ENCODE assay signal across 11 cellular contexts in the genomic region with DNA sequence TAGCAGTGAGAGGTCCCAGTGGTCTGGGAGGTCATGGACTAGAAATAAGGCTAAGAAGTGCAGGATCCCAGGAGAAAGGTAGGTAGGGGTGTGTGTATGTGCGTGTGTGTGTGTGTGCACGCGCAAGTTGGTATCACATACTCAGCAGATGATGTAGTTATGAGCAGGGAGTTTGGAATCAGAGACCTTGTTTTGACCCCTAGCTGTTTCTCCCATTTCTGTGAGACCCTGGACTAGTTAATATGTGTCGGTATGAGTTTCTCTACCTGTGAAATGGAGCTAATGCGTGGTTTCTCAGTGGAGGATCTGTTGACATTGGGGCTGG. TPM values are rescaled to one million over a fixed set of nuclear protein-coding genes. Genes with fewer than 3 reads are reported as not detected.
DNase-seq lines count a peak whose midpoint lies in the region; ATAC-seq and TF ChIP-seq lines count a peak whose summit lies in the region.
"Had no signal": no experiment of that assay in that cellular context is flagged by ENCODE, and none has a peak within 500 bp of the region (broad histone marks: within the 10 kb centered on the region; RNA-seq: fewer than 3 reads in every experiment).

No MANE protein-coding gene starts in this region.

- peak overlapping the region; percentile 31; the same call in 1 of the 2 replicates for H2AK5ac ChIP-seq in IMR-90 (ENCODE audit: low read depth, low read length)

- TF ChIP-seq POLR2A in IMR-90 (IDR thresholded peaks at IDR 0.05; ENCODE audit: low read depth, low read length) = no peak
- no peak for TF ChIP-seq POLR2A in suprapubic skin (IDR thresholded peaks at IDR 0.05)
- TF ChIP-seq POLR2A in adrenal gland (IDR thresholded peaks at IDR 0.05) = no peak

- H3K18ac ChIP-seq in IMR-90 (ENCODE audit: low read depth, low read length) = peak overlapping the region; percentile 44; the same call in 1 of the 2 replicates

- H2AK9ac ChIP-seq in IMR-90 (replicated peaks; ENCODE audit: low read depth, low read length, poor library complexity) = no peak overlapping the region

- peaks cover 5% of the 10 kb centered on the region; the same call in 1 of the 2 replicates for H3K4me1 ChIP-seq in IMR-90 (ENCODE audit: control insufficient read depth, insufficient read depth, low read length)
- peaks cover 14% of the 10 kb centered on the region for H3K4me1 ChIP-seq in mononuclear cell (ENCODE audit: insufficient read depth, low read length)
- H3K4me1 ChIP-seq in suprapubic skin = peaks cover 20% of the 10 kb centered on the region
- H3K4me1 ChIP-seq in adrenal gland (replicated peaks in 1 of 2) = no peaks in the 10 kb centered on the region

- peak overlapping the region; percentile 63; the same call in 1 of the 2 replicates for H3K4ac ChIP-seq in IMR-90 (ENCODE audit: low read depth, low read length)

- no peak for ATAC-seq in IMR-90 (ENCODE audit: low read depth)
- no peak for ATAC-seq in GM21528 (IDR thresholded peaks at IDR 0.05; ENCODE audit: low FRiP score, unreplicated experiment)

- in situ Hi-C loops in IMR-90 (cut with MboI; ENCODE audit: low sequenced_read_pairs) = no loop called here

- peaks cover 2% of the 10 kb centered on the region for H3K36me3 ChIP-seq in IMR-90 (ENCODE audit: control insufficient read depth, insufficient read depth, low read length)
- peaks cover 3% of the 10 kb centered on the region for H3K36me3 ChIP-seq in suprapubic skin
- H3K36me3 ChIP-seq in adrenal gland (replicated peaks in 1 of 2) = no peaks in the 10 kb centered on the region

- no peak overlapping the region for H3K56ac ChIP-seq in IMR-90 (ENCODE audit: extremely low read depth, insufficient read depth, low read length)

- peak overlapping the region; percentile 20; the same call in 1 of the 2 replicates for H3K14ac ChIP-seq in IMR-90 (replicated peaks; ENCODE audit: low read depth, low read length)

- no peak for TF ChIP-seq RAD21 in IMR-90 (IDR thresholded peaks at IDR 0.05; ENCODE audit: low read length)

- dilution Hi-C loops in IMR-90 (cut with HindIII; ENCODE audit: low sequenced_read_pairs, unreplicated experiment) = no loop called here

- DNase-seq in IMR-90 = peak; percentile 53
- no peak for DNase-seq in epithelial cell of prostate (ENCODE audit: low read depth, low spot score)
- DNase-seq in suprapubic skin (ENCODE audit: low spot score in 2 of 2) = no peak
- no peak for DNase-seq in adrenal gland
- DNase-seq in NCI-H1694 (lab: John Stamatoyannopoulos, UW) = no peak
- no peak for DNase-seq in posterior cingulate gyrus
- DNase-seq: GDM1; stimulated activated CD4-positive, alpha-beta T cell treated with anti-CD3 and anti-CD28 coated beads, Interleukin-1b, Interleukin-23, amount 100 ng/mL, for 48 hours had no signal

- BruUV-seq in IMR-90 (replicated peaks; lab: Mats Ljungman, UMichigan) = no TSS peak

- H3K9ac ChIP-seq in IMR-90 (ENCODE audit: low read depth, low read length) = peak overlapping the region; percentile 63

- no peak for TF ChIP-seq CTCF in IMR-90 (conservative IDR thresholded peaks at IDR 0.05; ENCODE audit: low read depth, low read length)
- no peak for TF ChIP-seq CTCF in suprapubic skin (IDR thresholded peaks at IDR 0.05)
- no peak for TF ChIP-seq CTCF in adrenal gland (IDR thresholded peaks at IDR 0.05)

- H3K4me2 ChIP-seq in IMR-90 (ENCODE audit: low read depth, low read length) = peak overlapping the region; percentile 79

- POLR2A ChIA-PET in IMR-90 (lab: Charles Lee; ENCODE audit: unreplicated experiment) = interaction anchor here (0.5 kb wide), 1 partner anchor 978 kb away, joined by 3 read pairs; no protein-coding TSS in a partner anchor

- peak overlapping the region; percentile 31; the same call in 1 of the 2 replicates for H4K91ac ChIP-seq in IMR-90 (ENCODE audit: insufficient read depth, low read depth, low read length)

- H3K9me3 ChIP-seq in IMR-90 (ENCODE audit: control insufficient read depth, insufficient read depth, low read length) = no peaks in the 10 kb centered on the region
- no peaks in the 10 kb centered on the region for H3K9me3 ChIP-seq in mononuclear cell (ENCODE audit: low read depth, low read length)
- no peaks in the 10 kb centered on the region for H3K9me3 ChIP-seq in suprapubic skin
- H3K9me3 ChIP-seq in adrenal gland (replicated peaks in 1 of 3) = no peaks in the 10 kb centered on the region

- H2BK15ac ChIP-seq in IMR-90 (ENCODE audit: low read depth, low read length) = no peak overlapping the region

- peak overlapping the region; percentile 57 for H3K4me3 ChIP-seq in IMR-90 (ENCODE audit: insufficient read depth, low read depth, low read length)
- H3K4me3 ChIP-seq in mononuclear cell (ENCODE audit: low read length) = peak overlapping the region; percentile 24
- peak overlapping the region; percentile 51 for H3K4me3 ChIP-seq in suprapubic skin
- H3K4me3 ChIP-seq in adrenal gland = peak overlapping the region in 1 of 4 donors; percentile 64

- H2AFZ ChIP-seq in IMR-90 (replicated peaks; ENCODE audit: low read length, poor library complexity) = peak overlapping the region; percentile 63

- 19% methylated on average over 5 of the region's 5 CpGs; no CpG with 5 or more reads in 1 of the 2 experiments for WGBS in IMR-90 (ENCODE audit: extremely low coverage in 2 of 2, insufficient read length in 1 of 2), 2 experiments
- WGBS in suprapubic skin = 45% methylated on average over 5 of the region's 5 CpGs
- 59 to 66% (median 62%) methylated on average over 5 of the region's 5 CpGs for WGBS in adrenal gland, 4 donors

- CTCF ChIA-PET in IMR-90 (lab: Yijun Ruan, JAX) = interaction anchor here (0.6 to 1.1 kb wide), 3 partner anchors 13 to 31 kb away, joined by 3 read pairs; a partner anchor contains a TSS

- H2BK5ac ChIP-seq in IMR-90 (ENCODE audit: low read depth, low read length, poor library complexity, severe bottlenecking) = peak overlapping the region; percentile 6

- no peaks in the 10 kb centered on the region; a peak in 1 of 4 replicates for H3K79me1 ChIP-seq in IMR-90 (ENCODE audit: low read depth in 1 of 2, low read length in 2 of 2)

- H3K27me3 ChIP-seq in IMR-90 (ENCODE audit: control insufficient read depth, insufficient read depth, low read length) (peaks cover 13% of the 10 kb centered on the region; the same call in 1 of the 2 replicates), mononuclear cell (ENCODE audit: insufficient read depth, low read length) (peaks cover 4% of the 10 kb centered on the region), suprapubic skin (no peaks in the 10 kb centered on the region), adrenal gland (no peaks in the 10 kb centered on the region)

- peak overlapping the region; percentile 28; the same call in 1 of the 2 replicates for H2BK120ac ChIP-seq in IMR-90 (ENCODE audit: low read depth, low read length)

- H4K8ac ChIP-seq in IMR-90 (ENCODE audit: low read depth in 2 of 2, low read length in 2 of 2) = peak overlapping the region; percentile 45 to 64; a peak in 3 of 4 replicates

- intact Hi-C loops in IMR-90 (cut with micrococcal nuclease) (no loop called here), adrenal gland (cut with DNase I) (loop anchor here in 1 of 2 donors (10.0 kb wide), 1 partner anchor 46 kb away; a partner anchor contains a TSS), posterior cingulate gyrus (cut with DNase I) (no loop called here)

- peak overlapping the region; percentile 31 for H4K5ac ChIP-seq in IMR-90 (ENCODE audit: low read depth, low read length)

- no peaks in the 10 kb centered on the region for H3K9me1 ChIP-seq in IMR-90 (ENCODE audit: insufficient read depth, low read length)

- H3K27ac ChIP-seq in IMR-90 (ENCODE audit: insufficient read depth, low read length) (peak overlapping the region; percentile 60; the same call in 1 of the 2 replicates), epithelial cell of prostate (peak overlapping the region; percentile 49), suprapubic skin (peak overlapping the region; percentile 92), adrenal gland (peak overlapping the region in 2 of 5 donors; percentile 78 to 94)

- H3K23ac ChIP-seq in IMR-90 (ENCODE audit: low read depth, low read length) = no peak overlapping the region

- no peak for TF ChIP-seq EP300 in suprapubic skin (IDR thresholded peaks at IDR 0.05)

- H4K20me1 ChIP-seq in IMR-90 (ENCODE audit: insufficient read depth, low read length) = no peaks in the 10 kb centered on the region

- no peak overlapping the region for H2BK20ac ChIP-seq in IMR-90 (ENCODE audit: low read depth, low read length)

RNA-seq across cellular contexts. Expression of a gene that starts 1.3 kb away (rescaled TPM):
- 2.0 and 2.2 TPM in 2 replicates for total RNA-seq in IMR-90 (2012; rRNA removed)
- 27.5 and 30.7 TPM in 2 replicates for polyA plus RNA-seq in IMR-90 (2012; rRNA removed)
- 27.0 and 35.9 TPM in 2 replicates for polyA plus RNA-seq in IMR-90 (2012; cell fraction: cytosol; rRNA removed)
- polyA plus RNA-seq in IMR-90 (2012; cell fraction: nucleus; rRNA removed; ENCODE audit: low replicate concordance) = 8.1 and 15.0 TPM in 2 replicates
- 2.4 TPM for total RNA-seq in mononuclear cell
- total RNA-seq in suprapubic skin = 100 to 1,000 TPM in 2 of 4 donors, 10 to 100 TPM in 2; 93.3 to 173 (median 119) TPM
- 100 to 1,000 TPM in 7 of 8 donors, 10 to 100 TPM in 1; 96.9 to 423 (median 154) TPM for total RNA-seq in adrenal gland
- polyA plus RNA-seq in adrenal gland = 100 to 1,000 TPM; 157 to 353 (median 220) TPM
- total RNA-seq: T-helper 2 cell treated with Interferon-gamma antibody and Interleukin-4, amounts not matched to agents 100 ng/mL and 5 ng/mL, for 36 hours had no signal

RNA-seq across cellular contexts. Expression of a gene that starts 31.3 kb away (rescaled TPM):
- total RNA-seq in IMR-90 (2012; rRNA removed) = 34.4 and 37.5 TPM in 2 replicates
- polyA plus RNA-seq in IMR-90 (2012; rRNA removed) = 46.7 and 51.7 TPM in 2 replicates
- 19.3 and 42.1 TPM in 2 replicates for polyA plus RNA-seq in IMR-90 (2012; cell fraction: cytosol; rRNA removed)
- 11.5 and 13.0 TPM in 2 replicates for polyA plus RNA-seq in IMR-90 (2012; cell fraction: nucleus; rRNA removed; ENCODE audit: low replicate concordance)
- 40.1 TPM for total RNA-seq in mononuclear cell
- 10 to 100 TPM; 14.2 to 32.4 (median 25.5) TPM for total RNA-seq in suprapubic skin
- 100 to 1,000 TPM in 2 of 8 donors, 10 to 100 TPM in 6; 38.7 to 108 (median 83.0) TPM for total RNA-seq in adrenal gland
- polyA plus RNA-seq in adrenal gland = 10 to 100 TPM; 38.0 to 89.4 (median 38.2) TPM

RNA-seq across cellular contexts. Expression of a gene that starts 50.9 kb away (rescaled TPM):
- total RNA-seq in IMR-90 (2012; rRNA removed) (under 0.01 and 0.18 TPM in 2 replicates), mononuclear cell (1.3 TPM), suprapubic skin (1 to 10 TPM; 1.2 to 3.6 (median 1.5) TPM), adrenal gland (1 to 10 TPM in 6 of 8 donors, under 1 TPM in 2; 0.18 to 4.4 (median 1.8) TPM)
- polyA plus RNA-seq in IMR-90 (2012; rRNA removed) (0.57 and 0.79 TPM in 2 replicates), adrenal gland (10 to 100 TPM in 1 of 3 donors, 1 to 10 TPM in 2; 1.6 to 15.7 (median 5.2) TPM)
- 0.54 and 0.74 TPM in 2 replicates for polyA plus RNA-seq in IMR-90 (2012; cell fraction: cytosol; rRNA removed)
- 2.4 and 6.6 TPM in 2 replicates for polyA plus RNA-seq in IMR-90 (2012; cell fraction: nucleus; rRNA removed; ENCODE audit: low replicate concordance)

RNA-seq across cellular contexts. Expression of a gene that starts 58.8 kb away (rescaled TPM):
- total RNA-seq in IMR-90 (2012; rRNA removed) = 24.0 and 26.7 TPM in 2 replicates
- 16.3 and 16.5 TPM in 2 replicates for polyA plus RNA-seq in IMR-90 (2012; rRNA removed)
- polyA plus RNA-seq in IMR-90 (2012; cell fraction: cytosol; rRNA removed) = 8.3 and 11.4 TPM in 2 replicates
- polyA plus RNA-seq in IMR-90 (2012; cell fraction: nucleus; rRNA removed; ENCODE audit: low replicate concordance) = 5.6 and 11.3 TPM in 2 replicates
- 53.4 TPM for total RNA-seq in mononuclear cell
- total RNA-seq in suprapubic skin = 10 to 100 TPM in 3 of 4 donors, 1 to 10 TPM in 1; 8.5 to 24.4 (median 20.9) TPM
- 10 to 100 TPM in 7 of 8 donors, 1 to 10 TPM in 1; 6.8 to 13.6 (median 12.0) TPM for total RNA-seq in adrenal gland
- 10 to 100 TPM in 1 of 3 donors, 1 to 10 TPM in 2; 5.5 to 10.3 (median 6.5) TPM for polyA plus RNA-seq in adrenal gland

Comparison
In these comparisons a context has a peak if more than half of its experiments do, and no peak if none do; other contexts are left out.
1. RNA of a gene that starts 1.3 kb away (total RNA-seq): 96.9 to 423 TPM in adrenal gland and 93.3 to 173 TPM in suprapubic skin; 2.4 TPM in mononuclear cell (single experiment) and 2.0 to 2.2 TPM in IMR-90; every median in the first group is over 10 times any median in the second.